ENCODE assay signal across 13 cellular contexts in the genomic region with DNA sequence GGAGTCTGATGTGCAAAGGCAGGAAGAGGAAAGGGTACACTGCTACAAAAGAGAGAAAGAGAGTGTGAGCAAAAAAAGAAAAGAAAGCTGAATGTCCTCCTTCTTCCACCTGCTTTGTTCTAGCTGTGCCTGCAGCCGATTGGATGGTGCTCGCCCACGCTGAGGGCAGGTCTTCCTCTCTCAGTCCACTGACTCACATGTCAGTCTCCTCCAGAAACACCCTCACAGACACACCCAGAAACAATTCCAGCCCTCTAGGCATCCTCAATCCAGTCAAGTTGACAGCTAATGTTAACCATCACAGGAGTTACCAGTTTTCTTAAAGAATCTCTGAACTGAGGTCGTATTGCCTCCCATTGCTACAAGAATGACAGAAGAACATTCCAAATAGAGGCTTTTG.
"Had no signal": no experiment of that assay in that cellular context is flagged by ENCODE, and none has a peak within 500 bp of the region (broad histone marks: within the 10 kb centered on the region; RNA-seq: fewer than 3 reads in every experiment).

No MANE protein-coding gene starts in this region.

- H3K36me3 ChIP-seq: suprapubic skin, upper lobe of left lung, WERI-Rb-1 had no signal

- H3K4me1 Mint-ChIP-seq: nephron had no signal

- H3K27me3 ChIP-seq: suprapubic skin, upper lobe of left lung had no signal

- DNase-seq: activated CD4-positive, alpha-beta T cell treated with anti-CD3 and anti-CD28 coated beads for 48 hours; activated CD8-positive, alpha-beta memory T cell treated with anti-CD3 and anti-CD28 coated beads, Interleukin-2, amount 50 U/mL, for 48 hours; activated CD8-positive, alpha-beta T cell treated with anti-CD3 and anti-CD28 coated beads, Interleukin-2, amount 10 ng/mL, durations not matched to agents 7 days and 5 days; activated naive CD4-positive, alpha-beta T cell treated with Interleukin-2 at 50 U/mL for 16 hours; stimulated activated CD4-positive, alpha-beta T cell treated with anti-CD3 and anti-CD28 coated beads, Interleukin-2, amount 100 ng/mL, for 48 hours; stimulated activated naive CD4-positive, alpha-beta T cell treated with Interleukin-2 at 50 U/mL for 16 hours; T-helper 9 cell; upper lobe of left lung; WERI-Rb-1 had no signal

- H3K27ac ChIP-seq: suprapubic skin, upper lobe of left lung, WERI-Rb-1 had no signal

- ATAC-seq: activated CD8-positive, alpha-beta T cell treated with anti-CD3 and anti-CD28 coated beads, Interleukin-2, amount 10 ng/mL, durations not matched to agents 7 days and 5 days had no signal

- H3K4me3 ChIP-seq: suprapubic skin, upper lobe of left lung had no signal

- FAIRE-seq: astrocyte, colon had no signal

- H3K4me1 ChIP-seq: suprapubic skin, upper lobe of left lung had no signal

- H3K27ac Mint-ChIP-seq: activated CD8-positive, alpha-beta T cell treated with anti-CD3 and anti-CD28 coated beads, Interleukin-2, amount 10 ng/mL, durations not matched to agents 7 days and 5 days; nephron had no signal

- H3K4me3 Mint-ChIP-seq: activated CD8-positive, alpha-beta T cell treated with anti-CD3 and anti-CD28 coated beads, Interleukin-2, amount 10 ng/mL, durations not matched to agents 7 days and 5 days; nephron had no signal
